ENCODE assay signal across 1 cellular context in the genomic region with DNA sequence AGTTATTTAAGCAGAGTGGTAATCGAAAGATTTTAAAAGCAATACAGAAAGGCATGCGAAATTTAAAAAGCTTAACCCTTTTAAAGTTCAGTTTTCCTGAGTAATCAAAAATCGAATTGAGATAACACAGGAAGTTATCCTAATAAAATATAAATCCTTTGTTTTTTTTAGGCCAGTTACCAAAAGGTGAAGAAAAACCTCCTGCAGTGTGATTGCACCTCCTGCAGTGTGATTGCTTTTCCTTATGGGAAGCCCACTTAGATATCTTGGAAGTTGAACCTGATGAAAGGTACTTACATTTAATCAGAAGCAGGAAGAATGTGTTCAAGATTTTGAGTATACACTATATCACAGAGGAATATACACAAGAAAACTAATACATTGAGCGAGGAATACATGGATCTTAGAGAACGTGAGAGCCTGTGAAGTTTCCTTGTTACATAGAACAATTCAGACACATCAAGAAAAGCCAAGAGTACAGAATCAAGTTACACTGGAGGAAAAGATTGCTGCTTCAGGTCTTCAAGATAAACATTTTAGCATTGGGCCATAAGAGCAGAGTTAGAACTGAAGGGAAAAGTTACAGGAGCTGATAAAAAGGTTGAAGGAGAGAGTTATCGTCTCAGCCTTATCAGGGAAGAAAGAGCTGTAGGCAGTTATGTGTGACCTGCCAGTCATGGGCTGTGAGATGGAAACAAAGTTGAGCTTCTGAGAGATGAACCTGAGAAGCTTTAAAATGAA.
A peak's percentile ranks its signal among the peaks of the same experiment; 100 is the strongest.
TF ChIP-seq lines count a peak whose summit lies in the region.

No MANE protein-coding gene starts in this region.

TF ChIP-seq in HEK293, 187 proteins besides CTCF, POLR2A, EP300 and RAD21 (continued from another document):
- TF ChIP-seq, protein P1, sequence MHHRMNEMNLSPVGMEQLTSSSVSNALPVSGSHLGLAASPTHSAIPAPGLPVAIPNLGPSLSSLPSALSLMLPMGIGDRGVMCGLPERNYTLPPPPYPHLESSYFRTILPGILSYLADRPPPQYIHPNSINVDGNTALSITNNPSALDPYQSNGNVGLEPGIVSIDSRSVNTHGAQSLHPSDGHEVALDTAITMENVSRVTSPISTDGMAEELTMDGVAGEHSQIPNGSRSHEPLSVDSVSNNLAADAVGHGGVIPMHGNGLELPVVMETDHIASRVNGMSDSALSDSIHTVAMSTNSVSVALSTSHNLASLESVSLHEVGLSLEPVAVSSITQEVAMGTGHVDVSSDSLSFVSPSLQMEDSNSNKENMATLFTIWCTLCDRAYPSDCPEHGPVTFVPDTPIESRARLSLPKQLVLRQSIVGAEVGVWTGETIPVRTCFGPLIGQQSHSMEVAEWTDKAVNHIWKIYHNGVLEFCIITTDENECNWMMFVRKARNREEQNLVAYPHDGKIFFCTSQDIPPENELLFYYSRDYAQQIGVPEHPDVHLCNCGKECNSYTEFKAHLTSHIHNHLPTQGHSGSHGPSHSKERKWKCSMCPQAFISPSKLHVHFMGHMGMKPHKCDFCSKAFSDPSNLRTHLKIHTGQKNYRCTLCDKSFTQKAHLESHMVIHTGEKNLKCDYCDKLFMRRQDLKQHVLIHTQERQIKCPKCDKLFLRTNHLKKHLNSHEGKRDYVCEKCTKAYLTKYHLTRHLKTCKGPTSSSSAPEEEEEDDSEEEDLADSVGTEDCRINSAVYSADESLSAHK (tag by site-specific recombination; IDR thresholded peaks at IDR 0.05): 0 out of 2 replicates have a peak, but pooled peaks have one; percentile 20
- TF ChIP-seq ZBTB17 (tag by site-specific recombination; IDR thresholded peaks at IDR 0.05) (peak; percentile 87), FEZF1 (tag by site-specific recombination; IDR thresholded peaks at IDR 0.05) (peak; percentile 89), ZNF76 (tag by site-specific recombination; IDR thresholded peaks at IDR 0.05; ENCODE audit: borderline replicate concordance, low read depth) (no peak), YY2 (tag by site-specific recombination; IDR thresholded peaks at IDR 0.05) (no peak), ZNF10 (tag by site-specific recombination; IDR thresholded peaks at IDR 0.05) (peak; percentile 38; the same call in 1 of the 2 replicates), ZNF423 (tag by site-specific recombination; IDR thresholded peaks at IDR 0.05) (no peak), GLI2 (tag by site-specific recombination; IDR thresholded peaks at IDR 0.05; ENCODE audit: borderline replicate concordance, low read depth) (peak; percentile 44; the same call in 1 of the 2 replicates), ZNF660 (tag by site-specific recombination; IDR thresholded peaks at IDR 0.05) (0 out of 2 replicates have a peak, but pooled peaks have one; percentile 45), ZIC2 (tag by site-specific recombination; IDR thresholded peaks at IDR 0.05) (peak; percentile 88), ZXDB (tag by site-specific recombination; IDR thresholded peaks at IDR 0.05) (0 out of 2 replicates have a peak, but pooled peaks have one; percentile 26), ZNF571 (tag by site-specific recombination; IDR thresholded peaks at IDR 0.05) (no peak), ZNF335 (tag by site-specific recombination; conservative IDR thresholded peaks at IDR 0.05) (peak; percentile 30; the same call in 1 of the 2 replicates), GFI1B (tag by site-specific recombination; IDR thresholded peaks at IDR 0.05) (peak; percentile 51; the same call in 1 of the 2 replicates), ZNF629 (tag by site-specific recombination; IDR thresholded peaks at IDR 0.05) (peak; percentile 34; the same call in 1 of the 2 replicates), ZNF843 (tag by site-specific recombination; IDR thresholded peaks at IDR 0.05) (peak; percentile 85), IKZF3 (tag by site-specific recombination; IDR thresholded peaks at IDR 0.05) (peak; percentile 92), GLIS1 (tag by site-specific recombination; IDR thresholded peaks at IDR 0.05) (peak; percentile 73), ZNF239 (tag by site-specific recombination; IDR thresholded peaks at IDR 0.05) (no peak), ZNF132 (tag by site-specific recombination; IDR thresholded peaks at IDR 0.05; ENCODE audit: borderline replicate concordance) (no peak), TRIM28 (IDR thresholded peaks at IDR 0.05; ENCODE audit: borderline replicate concordance, low read length) (peak; percentile 96), ZBTB8A (tag by site-specific recombination; IDR thresholded peaks at IDR 0.05) (peak; percentile 33; the same call in 1 of the 2 replicates), ZNF175 (tag by site-specific recombination; IDR thresholded peaks at IDR 0.05) (no peak), SP7 (tag by site-specific recombination; IDR thresholded peaks at IDR 0.05) (no peak)
- TF ChIP-seq, protein P2, sequence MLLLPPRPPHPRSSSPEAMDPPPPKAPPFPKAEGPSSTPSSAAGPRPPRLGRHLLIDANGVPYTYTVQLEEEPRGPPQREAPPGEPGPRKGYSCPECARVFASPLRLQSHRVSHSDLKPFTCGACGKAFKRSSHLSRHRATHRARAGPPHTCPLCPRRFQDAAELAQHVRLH (tag by site-specific recombination; IDR thresholded peaks at IDR 0.05): peak; percentile 82
- TF ChIP-seq, protein P3, sequence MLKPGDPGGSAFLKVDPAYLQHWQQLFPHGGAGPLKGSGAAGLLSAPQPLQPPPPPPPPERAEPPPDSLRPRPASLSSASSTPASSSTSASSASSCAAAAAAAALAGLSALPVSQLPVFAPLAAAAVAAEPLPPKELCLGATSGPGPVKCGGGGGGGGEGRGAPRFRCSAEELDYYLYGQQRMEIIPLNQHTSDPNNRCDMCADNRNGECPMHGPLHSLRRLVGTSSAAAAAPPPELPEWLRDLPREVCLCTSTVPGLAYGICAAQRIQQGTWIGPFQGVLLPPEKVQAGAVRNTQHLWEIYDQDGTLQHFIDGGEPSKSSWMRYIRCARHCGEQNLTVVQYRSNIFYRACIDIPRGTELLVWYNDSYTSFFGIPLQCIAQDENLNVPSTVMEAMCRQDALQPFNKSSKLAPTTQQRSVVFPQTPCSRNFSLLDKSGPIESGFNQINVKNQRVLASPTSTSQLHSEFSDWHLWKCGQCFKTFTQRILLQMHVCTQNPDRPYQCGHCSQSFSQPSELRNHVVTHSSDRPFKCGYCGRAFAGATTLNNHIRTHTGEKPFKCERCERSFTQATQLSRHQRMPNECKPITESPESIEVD (tag by site-specific recombination; IDR thresholded peaks at IDR 0.05): peak; percentile 93
- TF ChIP-seq, protein P4, sequence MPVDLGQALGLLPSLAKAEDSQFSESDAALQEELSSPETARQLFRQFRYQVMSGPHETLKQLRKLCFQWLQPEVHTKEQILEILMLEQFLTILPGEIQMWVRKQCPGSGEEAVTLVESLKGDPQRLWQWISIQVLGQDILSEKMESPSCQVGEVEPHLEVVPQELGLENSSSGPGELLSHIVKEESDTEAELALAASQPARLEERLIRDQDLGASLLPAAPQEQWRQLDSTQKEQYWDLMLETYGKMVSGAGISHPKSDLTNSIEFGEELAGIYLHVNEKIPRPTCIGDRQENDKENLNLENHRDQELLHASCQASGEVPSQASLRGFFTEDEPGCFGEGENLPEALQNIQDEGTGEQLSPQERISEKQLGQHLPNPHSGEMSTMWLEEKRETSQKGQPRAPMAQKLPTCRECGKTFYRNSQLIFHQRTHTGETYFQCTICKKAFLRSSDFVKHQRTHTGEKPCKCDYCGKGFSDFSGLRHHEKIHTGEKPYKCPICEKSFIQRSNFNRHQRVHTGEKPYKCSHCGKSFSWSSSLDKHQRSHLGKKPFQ (tag by site-specific recombination; IDR thresholded peaks at IDR 0.05): peak; percentile 53; the same call in 1 of the 2 replicates
- TF ChIP-seq, protein P5, sequence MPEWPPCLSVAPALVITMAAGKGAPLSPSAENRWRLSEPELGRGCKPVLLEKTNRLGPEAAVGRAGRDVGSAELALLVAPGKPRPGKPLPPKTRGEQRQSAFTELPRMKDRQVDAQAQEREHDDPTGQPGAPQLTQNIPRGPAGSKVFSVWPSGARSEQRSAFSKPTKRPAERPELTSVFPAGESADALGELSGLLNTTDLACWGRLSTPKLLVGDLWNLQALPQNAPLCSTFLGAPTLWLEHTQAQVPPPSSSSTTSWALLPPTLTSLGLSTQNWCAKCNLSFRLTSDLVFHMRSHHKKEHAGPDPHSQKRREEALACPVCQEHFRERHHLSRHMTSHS (tag by site-specific recombination; IDR thresholded peaks at IDR 0.05): peak; percentile 80
- TF ChIP-seq, protein P6, sequence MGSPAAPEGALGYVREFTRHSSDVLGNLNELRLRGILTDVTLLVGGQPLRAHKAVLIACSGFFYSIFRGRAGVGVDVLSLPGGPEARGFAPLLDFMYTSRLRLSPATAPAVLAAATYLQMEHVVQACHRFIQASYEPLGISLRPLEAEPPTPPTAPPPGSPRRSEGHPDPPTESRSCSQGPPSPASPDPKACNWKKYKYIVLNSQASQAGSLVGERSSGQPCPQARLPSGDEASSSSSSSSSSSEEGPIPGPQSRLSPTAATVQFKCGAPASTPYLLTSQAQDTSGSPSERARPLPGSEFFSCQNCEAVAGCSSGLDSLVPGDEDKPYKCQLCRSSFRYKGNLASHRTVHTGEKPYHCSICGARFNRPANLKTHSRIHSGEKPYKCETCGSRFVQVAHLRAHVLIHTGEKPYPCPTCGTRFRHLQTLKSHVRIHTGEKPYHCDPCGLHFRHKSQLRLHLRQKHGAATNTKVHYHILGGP (tag by site-specific recombination; IDR thresholded peaks at IDR 0.05): 0 out of 2 replicates have a peak, but pooled peaks have one; percentile 13
TF ChIP-seq in HEK293: peak in this region for 23.
